In genomic region chr21:17610862-17611261, GRCh38 we compare ENCODE assay signal across 8 cellular contexts. TPM values are rescaled to one million over a fixed set of nuclear protein-coding genes. Genes with fewer than 3 reads are reported as not detected.
DNase-seq lines count a peak whose midpoint lies in the region; ATAC-seq and TF ChIP-seq lines count a peak whose summit lies in the region.

No MANE protein-coding gene starts in this region.

- ATAC-seq in RWPE2 (ENCODE audit: low read depth) (no peak), HG03354 (IDR thresholded peaks at IDR 0.05; ENCODE audit: poor library complexity, severe bottlenecking, unreplicated experiment) (no peak), left lobe of liver (no peak), HG03439 (IDR thresholded peaks at IDR 0.05; ENCODE audit: unreplicated experiment) (no peak)

- H3K27me3 Mint-ChIP-seq in endodermal cell (ENCODE audit: insufficient read depth) (peaks cover 9% of the 10 kb centered on the region), neural crest cell (ENCODE audit: low read depth) (no peaks in the 10 kb centered on the region)

- no peaks in the 10 kb centered on the region for H3K9me3 Mint-ChIP-seq in endodermal cell
- no peaks in the 10 kb centered on the region for H3K9me3 Mint-ChIP-seq in neural crest cell

- 0 out of 2 replicates have a peak, but pooled peaks cover 1% of the 10 kb centered on the region for H3K36me3 ChIP-seq in GM06990 (ENCODE audit: control insufficient read depth, insufficient read depth, low read length)
- H3K36me3 ChIP-seq in RWPE2 (ENCODE audit: low read depth), result peaks cover 40% of the 10 kb centered on the region
- H3K36me3 ChIP-seq in endodermal cell (ENCODE audit: control insufficient read depth, insufficient read depth, low read length), result peaks cover 37% of the 10 kb centered on the region

- TF ChIP-seq CTCF in GM06990 (IDR thresholded peaks at IDR 0.05; ENCODE audit: insufficient read depth, low read length, poor library complexity, severe bottlenecking), result no peak
- no peak for TF ChIP-seq CTCF in RWPE2 (IDR thresholded peaks at IDR 0.05; ENCODE audit: poor library complexity, severe bottlenecking)
- no peak for TF ChIP-seq CTCF in endodermal cell (conservative IDR thresholded peaks at IDR 0.05)
- TF ChIP-seq CTCF in neural crest cell (conservative IDR thresholded peaks at IDR 0.05), result no peak

- peak overlapping the region; percentile 94 for H3K9ac ChIP-seq in endodermal cell (ENCODE audit: extremely low read depth, low read length, poor library complexity, severe bottlenecking)

- DNase-seq in GM06990 (ENCODE audit: extremely low read depth, insufficient read length), result no peak
- no peak for DNase-seq in RWPE2 (ENCODE audit: low spot score)
- DNase-seq in endodermal cell, result no peak
- DNase-seq in neural crest cell (ENCODE audit: low read depth, low spot score), result no peak
- no peak for DNase-seq in activated CD8-positive, alpha-beta memory T cell treated with anti-CD3 and anti-CD28 coated beads, Interleukin-2, amount 50 U/mL, for 48 hours
- no peak for DNase-seq in left lobe of liver (ENCODE audit: low spot score)

- peaks cover 27% of the 10 kb centered on the region for H3K36me3 Mint-ChIP-seq in endodermal cell (ENCODE audit: low read depth)
- peaks cover 13% of the 10 kb centered on the region for H3K36me3 Mint-ChIP-seq in neural crest cell (ENCODE audit: low read depth)

- peak overlapping the region; percentile 91 for H3K27ac Mint-ChIP-seq in endodermal cell
- H3K27ac Mint-ChIP-seq in neural crest cell (ENCODE audit: unreplicated experiment), result peak overlapping the region; percentile 98

- H3K27me3 ChIP-seq in GM06990 (replicated peaks; ENCODE audit: control insufficient read depth, insufficient read depth, low read length), result no peaks in the 10 kb centered on the region
- H3K27me3 ChIP-seq in RWPE2 (ENCODE audit: insufficient read depth, poor library complexity, severe bottlenecking), result no peaks in the 10 kb centered on the region
- H3K27me3 ChIP-seq in endodermal cell (ENCODE audit: control insufficient read depth, insufficient read depth, low read length, poor library complexity, severe bottlenecking), result no peaks in the 10 kb centered on the region

- no peaks in the 10 kb centered on the region for H3K9me3 ChIP-seq in RWPE2 (ENCODE audit: severe bottlenecking)
- H3K9me3 ChIP-seq in endodermal cell (ENCODE audit: control insufficient read depth, low read length), result no peaks in the 10 kb centered on the region

- H3K4me1 ChIP-seq in RWPE2 (ENCODE audit: insufficient read depth, poor library complexity, severe bottlenecking), result peaks cover 34% of the 10 kb centered on the region
- no peaks in the 10 kb centered on the region for H3K4me1 ChIP-seq in endodermal cell (ENCODE audit: control insufficient read depth, insufficient read depth, low read length)

- peaks cover 11% of the 10 kb centered on the region for H3K4me1 Mint-ChIP-seq in endodermal cell
- peaks cover 26% of the 10 kb centered on the region for H3K4me1 Mint-ChIP-seq in neural crest cell

- H3K4me3 ChIP-seq in GM06990 (replicated peaks; ENCODE audit: low read depth, low read length) (peak overlapping the region; percentile 90), RWPE2 (ENCODE audit: severe bottlenecking) (peak overlapping the region; percentile 62), endodermal cell (ENCODE audit: low read length) (peak overlapping the region; percentile 94)

- H3K4me3 Mint-ChIP-seq in endodermal cell, result peak overlapping the region; percentile 83
- peak overlapping the region; percentile 88 for H3K4me3 Mint-ChIP-seq in neural crest cell

- H3K27ac ChIP-seq in RWPE2 (ENCODE audit: poor library complexity, severe bottlenecking) (peak overlapping the region; percentile 40), endodermal cell (ENCODE audit: low read depth, low read length) (no peak overlapping the region)

- WGBS in endodermal cell (ENCODE audit: insufficient coverage in 1 of 2, insufficient read length in 1 of 2), 2 experiments, result 47 to 65% methylated on average over 3 to 9 of the region's 9 CpGs

RNA-seq across cellular contexts. Expression of gene BTG3, which starts 1.8 kb away (rescaled TPM):
- total RNA-seq in endodermal cell (10 to 100 TPM; 35.1 to 54.3 TPM), neural crest cell (35.9 and 39.4 TPM in 2 replicates), left lobe of liver (1.3 TPM)
- 87.4 TPM for polyA plus RNA-seq in endodermal cell (2013, experiment 1 of 2)
- polyA plus RNA-seq in endodermal cell (2013, experiment 2 of 2), result 85.6 TPM

Comparison
In these comparisons a context has a peak if more than half of its experiments do, and no peak if none do; other contexts are left out.
1. RNA of gene BTG3, which starts 1.8 kb away (total RNA-seq): 35.1 to 54.3 TPM in endodermal cell and 35.9 to 39.4 TPM in neural crest cell; 1.3 TPM in left lobe of liver (single experiment); every median in the first group is over 10 times any median in the second.
2. Peak in every context shown above with its lines, with median percentiles within 50 percentile points of each other: H3K4me3 ChIP-seq.